1 cellular context compared by ENCODE assay signal in the genomic region with DNA sequence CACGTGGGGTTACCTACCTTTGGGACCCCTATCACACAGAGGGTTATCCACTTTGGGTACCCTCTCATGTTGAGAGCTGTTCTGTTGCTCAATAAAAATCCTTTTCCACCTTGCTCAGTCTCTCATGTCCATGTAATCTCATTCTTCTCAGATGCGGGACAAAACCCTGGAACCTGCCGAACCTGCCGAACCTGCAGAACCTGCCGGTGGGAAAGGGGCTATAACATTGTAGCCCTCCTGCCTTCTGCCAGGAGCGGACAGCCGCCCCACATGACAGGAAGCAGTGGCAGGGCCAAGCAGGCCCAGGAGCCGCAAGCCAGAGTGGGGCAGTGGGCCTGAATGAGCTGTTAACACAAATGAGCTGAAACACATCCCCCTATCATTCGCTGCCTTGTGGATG.
TF ChIP-seq lines count a peak whose summit lies in the region.

No MANE protein-coding gene starts in this region.

TF ChIP-seq in SK-N-SH treated with all-trans-retinoic acid at 6 μM for 48 hours, 23 proteins besides CTCF, POLR2A, EP300 and RAD21:
- TF ChIP-seq ZNF565 (CRISPR knock-in tag; conservative IDR thresholded peaks at IDR 0.05; ENCODE audit: low read depth) (no peak), BACH2 (CRISPR knock-in tag; IDR thresholded peaks at IDR 0.05; ENCODE audit: borderline replicate concordance) (no peak), ZFP30 (CRISPR knock-in tag; IDR thresholded peaks at IDR 0.05) (no peak), ESRRG (CRISPR knock-in tag; IDR thresholded peaks at IDR 0.05) (no peak)
